10 cellular contexts compared by ENCODE assay signal in genomic region chr12:32264995-32265394, GRCh38.
A peak's percentile ranks its signal among the peaks of the same experiment; 100 is the strongest.
DNase-seq lines count a peak whose midpoint lies in the region; ATAC-seq and TF ChIP-seq lines count a peak whose summit lies in the region.
"Had no signal": no experiment of that assay in that cellular context is flagged by ENCODE, and none has a peak within 500 bp of the region (broad histone marks: within the 10 kb centered on the region; RNA-seq: fewer than 3 reads in every experiment).

No MANE protein-coding gene starts in this region.

- no peak overlapping the region for H3K9ac ChIP-seq in DND-41 (ENCODE audit: low read depth, low read length)

- no peaks in the 10 kb centered on the region for H3K9me3 ChIP-seq in DND-41 (ENCODE audit: insufficient read depth, low read length, severe bottlenecking)
- H3K9me3 ChIP-seq in upper lobe of right lung = no peaks in the 10 kb centered on the region
- H3K9me3 ChIP-seq in upper lobe of left lung = no peaks in the 10 kb centered on the region
- H3K9me3 ChIP-seq: esophagus squamous epithelium had no signal

- H3K27ac Mint-ChIP-seq in activated naive CD4-positive, alpha-beta T cell treated with anti-CD3 and anti-CD28 coated beads, Interleukin-2, amount 10 ng/mL, durations not matched to agents 7 days and 5 days = no peak overlapping the region

- H3K36me3 ChIP-seq in DND-41 (ENCODE audit: insufficient read depth, low read length) (no peaks in the 10 kb centered on the region), upper lobe of right lung (no peaks in the 10 kb centered on the region), upper lobe of left lung (no peaks in the 10 kb centered on the region)
- H3K36me3 ChIP-seq: esophagus squamous epithelium had no signal

- ATAC-seq in DND-41 (ENCODE audit: insufficient read depth, low read depth) (peak; percentile 86), GM21717 (IDR thresholded peaks at IDR 0.05; ENCODE audit: unreplicated experiment) (peak; percentile 59), upper lobe of right lung (no peak), GM21360 (IDR thresholded peaks at IDR 0.05; ENCODE audit: unreplicated experiment) (no peak), upper lobe of left lung (ENCODE audit: low FRiP score in 2 of 2) (no peak)

- TF ChIP-seq CTCF in DND-41 (IDR thresholded peaks at IDR 0.05; ENCODE audit: borderline replicate concordance, extremely low read depth, low read length, poor library complexity, severe bottlenecking) (no peak), upper lobe of right lung (IDR thresholded peaks at IDR 0.05) (no peak), upper lobe of left lung (IDR thresholded peaks at IDR 0.05) (no peak)

- CTCF ChIA-PET in activated naive CD4-positive, alpha-beta T cell treated with anti-CD3 and anti-CD28 coated beads, Interleukin-2, amount 10 ng/mL, durations not matched to agents 7 days and 5 days (lab: Charles Lee) = no interaction called here

- H3K4me3 Mint-ChIP-seq in activated naive CD4-positive, alpha-beta T cell treated with anti-CD3 and anti-CD28 coated beads, Interleukin-2, amount 10 ng/mL, durations not matched to agents 7 days and 5 days = no peak overlapping the region

- no peak overlapping the region for H3K4me2 ChIP-seq in DND-41 (ENCODE audit: insufficient read depth, low read length)

- H3K4me1 ChIP-seq in DND-41 (ENCODE audit: insufficient read depth, low read length) (peaks cover 21% of the 10 kb centered on the region), upper lobe of right lung (no peaks in the 10 kb centered on the region), upper lobe of left lung (no peaks in the 10 kb centered on the region)
- H3K4me1 ChIP-seq: esophagus squamous epithelium had no signal

- no peaks in the 10 kb centered on the region for H3K9me3 Mint-ChIP-seq in activated naive CD4-positive, alpha-beta T cell treated with anti-CD3 and anti-CD28 coated beads, Interleukin-2, amount 10 ng/mL, durations not matched to agents 7 days and 5 days

- 41 to 48% methylated on average over 5 of the region's 5 CpGs for WGBS in upper lobe of left lung, 2 donors

- no peaks in the 10 kb centered on the region for H3K27me3 Mint-ChIP-seq in activated naive CD4-positive, alpha-beta T cell treated with anti-CD3 and anti-CD28 coated beads, Interleukin-2, amount 10 ng/mL, durations not matched to agents 7 days and 5 days

- peak; percentile 39 for DNase-seq in DND-41
- peak; percentile 35 for DNase-seq in LHCN-M2 (ENCODE audit: low read depth)
- peak; percentile 46 for DNase-seq in fibroblast of peridontal ligament (ENCODE audit: extremely low read depth)
- no peak for DNase-seq in upper lobe of right lung
- DNase-seq in activated naive CD4-positive, alpha-beta T cell treated with anti-CD3 and anti-CD28 coated beads, Interleukin-2, amount 10 ng/mL, durations not matched to agents 7 days and 5 days = no peak
- DNase-seq in upper lobe of left lung = no peak
- DNase-seq: esophagus squamous epithelium had no signal

- no peak for TF ChIP-seq EP300 in upper lobe of left lung (IDR thresholded peaks at IDR 0.05)

- peak overlapping the region; percentile 17 for H3K27ac ChIP-seq in DND-41 (ENCODE audit: low read length)
- no peak overlapping the region for H3K27ac ChIP-seq in upper lobe of right lung
- H3K27ac ChIP-seq in upper lobe of left lung = no peak overlapping the region
- H3K27ac ChIP-seq: esophagus squamous epithelium had no signal

- TF ChIP-seq POLR2A in upper lobe of left lung (IDR thresholded peaks at IDR 0.05) = no peak

- H2AFZ ChIP-seq in DND-41 (ENCODE audit: low read depth, low read length) = no peak overlapping the region

- H3K4me3 ChIP-seq in DND-41 (ENCODE audit: low read depth in 1 of 2, low read length in 2 of 2) (no peak overlapping the region), upper lobe of right lung (no peak overlapping the region), upper lobe of left lung (no peak overlapping the region)
- H3K4me3 ChIP-seq: esophagus squamous epithelium, skin epidermis had no signal

- H3K36me3 Mint-ChIP-seq in activated naive CD4-positive, alpha-beta T cell treated with anti-CD3 and anti-CD28 coated beads, Interleukin-2, amount 10 ng/mL, durations not matched to agents 7 days and 5 days = no peaks in the 10 kb centered on the region

- H3K27me3 ChIP-seq in DND-41 (ENCODE audit: insufficient read depth, low read length, poor library complexity) = no peaks in the 10 kb centered on the region
- no peaks in the 10 kb centered on the region for H3K27me3 ChIP-seq in upper lobe of right lung
- no peaks in the 10 kb centered on the region for H3K27me3 ChIP-seq in upper lobe of left lung
- H3K27me3 ChIP-seq: esophagus squamous epithelium had no signal

- no peaks in the 10 kb centered on the region for H4K20me1 ChIP-seq in DND-41 (ENCODE audit: insufficient read depth, low read length)

- peaks cover 9% of the 10 kb centered on the region for H3K4me1 Mint-ChIP-seq in activated naive CD4-positive, alpha-beta T cell treated with anti-CD3 and anti-CD28 coated beads, Interleukin-2, amount 10 ng/mL, durations not matched to agents 7 days and 5 days

- 0 out of 2 replicates have a peak, but pooled peaks cover 4% of the 10 kb centered on the region for H3K79me2 ChIP-seq in DND-41 (ENCODE audit: insufficient read depth, low read length)

- intact Hi-C loops in upper lobe of right lung (cut with DNase I) = no loop called here

Comparison
In these comparisons a context has a peak if more than half of its experiments do, and no peak if none do; other contexts are left out.
1. ATAC-seq: peak in DND-41 (single experiment) and GM21717 (single experiment); none in upper lobe of right lung (single experiment), GM21360 (single experiment) and upper lobe of left lung (0 of 2).
2. DNase-seq: peak in DND-41 (single experiment), LHCN-M2 (single experiment) and fibroblast of peridontal ligament (single experiment); none in upper lobe of right lung (single experiment), activated naive CD4-positive, alpha-beta T cell treated with anti-CD3 and anti-CD28 coated beads, Interleukin-2, amount 10 ng/mL, durations not matched to agents 7 days and 5 days (single experiment) and upper lobe of left lung (0 of 2).